Comparison of ENCODE assay signal across 9 cellular contexts in the genomic region with DNA sequence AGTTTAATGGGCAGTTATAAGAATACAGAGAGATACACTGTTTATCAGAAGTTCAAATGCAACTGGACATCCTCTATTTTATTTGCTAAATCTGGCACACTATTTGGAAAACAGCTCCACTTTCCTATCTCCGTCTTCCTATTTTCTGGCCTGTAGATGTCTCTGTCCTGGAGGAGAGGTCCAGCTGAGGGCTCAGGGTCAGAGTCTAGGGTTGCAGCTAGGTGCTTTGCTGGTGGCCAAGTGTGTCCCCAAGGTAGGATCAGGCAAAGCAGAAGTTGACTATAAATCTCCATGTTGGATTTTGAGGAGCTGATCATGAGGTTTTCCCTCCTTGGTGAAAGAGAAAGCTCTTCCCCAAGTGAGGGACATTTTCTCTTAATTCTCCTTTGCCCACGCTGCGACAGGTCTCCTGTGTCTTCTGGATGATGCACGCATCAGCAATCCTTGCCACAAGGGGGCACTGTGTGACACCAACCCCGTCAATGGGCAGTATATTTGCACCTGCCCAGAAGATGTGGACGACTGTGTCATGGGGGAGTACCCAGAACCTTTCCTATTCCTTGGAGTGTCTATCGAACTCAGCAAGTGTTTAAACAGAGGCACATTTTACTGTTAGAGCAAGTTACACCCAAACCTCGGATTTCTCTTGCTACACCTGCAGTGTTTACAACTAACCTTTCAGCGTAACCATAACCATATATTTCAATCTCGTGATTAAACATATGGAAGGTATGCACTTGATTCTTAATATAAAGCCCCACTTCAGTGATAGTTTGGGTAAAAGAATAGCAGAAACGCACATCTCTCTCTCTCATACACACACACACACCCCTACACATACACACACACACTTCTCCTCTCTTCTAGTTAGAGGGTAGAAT. TPM values are rescaled to one million over a fixed set of nuclear protein-coding genes. Genes with fewer than 3 reads are reported as not detected.
A peak's percentile ranks its signal among the peaks of the same experiment; 100 is the strongest.
DNase-seq lines count a peak whose midpoint lies in the region; ATAC-seq, FAIRE-seq and TF ChIP-seq lines count a peak whose summit lies in the region.
"Had no signal": no experiment of that assay in that cellular context is flagged by ENCODE, and none has a peak within 500 bp of the region (broad histone marks: within the 10 kb centered on the region; RNA-seq: fewer than 3 reads in every experiment).

No MANE protein-coding gene starts in this region.

- H3K9me3 ChIP-seq in keratinocyte (ENCODE audit: control insufficient read depth, low read depth, low read length) = no peaks in the 10 kb centered on the region

- H3K4me3 ChIP-seq in keratinocyte (ENCODE audit: control insufficient read depth in 2 of 3, extremely low read depth in 1 of 3, insufficient read depth in 2 of 3, low read depth in 1 of 3, low read length in 3 of 3) = no peak overlapping the region

- dilution Hi-C loops in keratinocyte (cut with MboI; ENCODE audit: extremely low pct_ligation_motif_present, low sequenced_read_pairs) = no loop called here

- DNase-seq in Daoy (ENCODE audit: low read depth) (peak; percentile 73), HPDE6-E6E7 (ENCODE audit: extremely low spot score) (peak; percentile 46), T-helper 2 cell (peak in 3 of 5 experiments; percentile 36 to 52 (median 47)), astrocyte of the hippocampus (ENCODE audit: low read depth, low spot score) (peak; percentile 54), keratinocyte (ENCODE audit: low read depth, low spot score) (no peak), GOT3 (lab: John Stamatoyannopoulos, UW) (no peak)
- peak; percentile 9 to 62 (median 42) for DNase-seq in stimulated activated CD4-positive, alpha-beta T cell treated with anti-CD3 and anti-CD28 coated beads, TNF-alpha, amount 100 ng/mL, for 24 hours (ENCODE audit: low read depth in 3 of 3)

- no peak overlapping the region for H3K27ac ChIP-seq in keratinocyte (ENCODE audit: control insufficient read depth, insufficient read depth, low read length)

- H3K4me1 ChIP-seq in keratinocyte (ENCODE audit: control insufficient read depth, extremely low read depth, insufficient read depth, low read length) = no peaks in the 10 kb centered on the region

- no peaks in the 10 kb centered on the region for H4K20me1 ChIP-seq in keratinocyte (ENCODE audit: control insufficient read depth, extremely low read depth, insufficient read depth, low read length)

- TF ChIP-seq CTCF in keratinocyte (optimal IDR thresholded peaks at IDR 0.05 in 1 of 3, IDR thresholded peaks at IDR 0.05 in 1 of 3, conservative IDR thresholded peaks at IDR 0.05 in 1 of 3; ENCODE audit: extremely low read depth in 1 of 3, insufficient read depth in 2 of 3, low read length in 3 of 3) = peak; percentile 83 to 89 (median 88)

- peaks cover 7% of the 10 kb centered on the region for H3K27me3 ChIP-seq in keratinocyte (ENCODE audit: control insufficient read depth, extremely low read depth, insufficient read depth, low read length)

- H3K4me2 ChIP-seq in keratinocyte (ENCODE audit: control insufficient read depth, extremely low read depth, insufficient read depth, low read depth, low read length) = no peak overlapping the region

- H2AFZ ChIP-seq in keratinocyte (ENCODE audit: control insufficient read depth, low read length) = no peak overlapping the region

- no peak for ATAC-seq in HG02870 (IDR thresholded peaks at IDR 0.05; ENCODE audit: unreplicated experiment)

- no peaks in the 10 kb centered on the region for H3K36me3 ChIP-seq in keratinocyte (ENCODE audit: control insufficient read depth in 2 of 2, extremely low read depth in 1 of 2, insufficient read depth in 2 of 2, low read length in 2 of 2)

- FAIRE-seq in keratinocyte (lab: Jason Lieb, UNC) = no peak

- H3K9ac ChIP-seq in keratinocyte (ENCODE audit: control insufficient read depth, extremely low read depth, insufficient read depth, low read length) = no peak overlapping the region

- no peaks in the 10 kb centered on the region for H3K79me2 ChIP-seq in keratinocyte (ENCODE audit: control insufficient read depth, insufficient read depth, low read length)

- H3K9me1 ChIP-seq in keratinocyte (ENCODE audit: control insufficient read depth, extremely low read depth, insufficient read depth, low read length) = no peaks in the 10 kb centered on the region

RNA-seq across cellular contexts. Expression of a gene that starts 10.2 kb away (rescaled TPM):
- not detected in 2 replicates for total RNA-seq in Daoy (2014; rRNA removed; shearing (Covaris generic))
- not detected in 3 replicates for polyA plus RNA-seq in keratinocyte
- not detected for polyA plus RNA-seq in keratinocyte (2011; ENCODE audit: low read depth)
- polyA plus RNA-seq in keratinocyte (2011; cell fraction: cytosol; rRNA removed) = not detected in 2 replicates
- 0.04 TPM in 1 of 2 replicates, not detected in the other for polyA plus RNA-seq in keratinocyte (2011; cell fraction: nucleus; rRNA removed)
- not detected in 2 replicates for polyA plus RNA-seq in keratinocyte (2012; ENCODE audit: low replicate concordance)
- not detected in 3 replicates for polyA minus RNA-seq in keratinocyte
- polyA minus RNA-seq in keratinocyte (2011; cell fraction: cytosol; rRNA and poly(A)+ RNA removed) = not detected
- polyA minus RNA-seq in keratinocyte (2011; cell fraction: nucleus; rRNA and poly(A)+ RNA removed) = not detected in 2 replicates
- total RNA-seq: activated CD8-positive, alpha-beta memory T cell treated with anti-CD3 and anti-CD28 coated beads for 36 hours had no signal

Comparison
In these comparisons a context has a peak if more than half of its experiments do, and no peak if none do; other contexts are left out.
1. DNase-seq: peak in Daoy (single experiment), HPDE6-E6E7 (single experiment), T-helper 2 cell (3 of 5), astrocyte of the hippocampus (single experiment) and stimulated activated CD4-positive, alpha-beta T cell treated with anti-CD3 and anti-CD28 coated beads, TNF-alpha, amount 100 ng/mL, for 24 hours (3 of 3); none in keratinocyte (single experiment) and GOT3 (single experiment).